ENCODE assay signal across 8 cellular contexts in genomic region chr1:26788836-26789611, GRCh38. TPM values are rescaled to one million over a fixed set of nuclear protein-coding genes. Genes with fewer than 3 reads are reported as not detected.
DNase-seq lines count a peak whose midpoint lies in the region; TF ChIP-seq lines count a peak whose summit lies in the region.

No MANE protein-coding gene starts in this region.

- peaks cover 23% of the 10 kb centered on the region for H3K79me1 ChIP-seq in trophoblast cell (ENCODE audit: low read length)

- TF ChIP-seq EP300 in tibial nerve (IDR thresholded peaks at IDR 0.05), result peak; percentile 64 to 83

- intact Hi-C loops in cardiac septum (cut with DNase I), result loop anchor here (1.0 to 2.0 kb wide), 3 partner anchors 66 to 186 kb away; no protein-coding TSS in a partner anchor

- no peak overlapping the region for H3K4ac ChIP-seq in trophoblast cell (ENCODE audit: low read depth, low read length)

- peak overlapping the region; percentile 43 for H3K14ac ChIP-seq in trophoblast cell (ENCODE audit: low read length)

- H2BK120ac ChIP-seq in trophoblast cell (ENCODE audit: insufficient read depth, low read length, poor library complexity), result peak overlapping the region; percentile 13

- WGBS in trophoblast cell (ENCODE audit: extremely low coverage, insufficient coverage, insufficient read length), result no CpG with 5 or more reads among the region's 19 CpGs
- 0 to 1% methylated on average over 19 of the region's 19 CpGs for WGBS in tibial nerve, 2 donors

- peak; percentile 82 for DNase-seq in NK-92 treated with Interleukin-12 subunit alpha and Interleukin-12 subunit beta, amount 100 ng/mL, for 24 hours (lab: John Stamatoyannopoulos, UW)
- DNase-seq in NK-92 (lab: John Stamatoyannopoulos, UW; ENCODE audit: unreplicated experiment) (no peak), NCI-H1105 (lab: John Stamatoyannopoulos, UW) (peak; percentile 85), SW 1271 (lab: John Stamatoyannopoulos, UW) (peak; percentile 55 to 75), adipocyte (ENCODE audit: low read depth) (peak; percentile 97), cardiac septum (ENCODE audit: low spot score) (peak; percentile 95), trophoblast cell (peak; percentile 85 to 95), tibial nerve (ENCODE audit: low spot score in 2 of 2) (peak; percentile 66 to 83)

- H3K4me2 ChIP-seq in trophoblast cell (ENCODE audit: low read length), result peak overlapping the region; percentile 93

- H3K9me3 ChIP-seq in adipocyte (ENCODE audit: control insufficient read depth, low read length), result no peaks in the 10 kb centered on the region
- H3K9me3 ChIP-seq in trophoblast cell (ENCODE audit: insufficient read depth, low read depth, low read length), result no peaks in the 10 kb centered on the region
- no peaks in the 10 kb centered on the region for H3K9me3 ChIP-seq in tibial nerve

- H3K36me3 ChIP-seq in adipocyte (ENCODE audit: control insufficient read depth, insufficient read depth, low read length, severe bottlenecking) (peaks cover 3% of the 10 kb centered on the region), trophoblast cell (ENCODE audit: control insufficient read depth in 1 of 2, insufficient read depth in 2 of 2, low read length in 2 of 2) (peaks cover 1 to 3% of the 10 kb centered on the region in 2 experiments), tibial nerve (peaks cover 0 to 23% (median 0%) of the 10 kb centered on the region in 3 donors)

- peak overlapping the region; percentile 95 for H4K8ac ChIP-seq in trophoblast cell (ENCODE audit: low read depth, low read length)

- peak overlapping the region; percentile 54 for H4K12ac ChIP-seq in trophoblast cell (ENCODE audit: low read depth, low read length)

- H3K18ac ChIP-seq in trophoblast cell (ENCODE audit: low read length), result peak overlapping the region; percentile 54

- H3K4me3 ChIP-seq in adipocyte (ENCODE audit: low read length) (peak overlapping the region; percentile 90), trophoblast cell (ENCODE audit: low read depth, low read length) (no peak overlapping the region), tibial nerve (peak overlapping the region; percentile 79 to 84 (median 82))

- H2BK12ac ChIP-seq in trophoblast cell (ENCODE audit: low read length), result peak overlapping the region; percentile 17

- peak overlapping the region; percentile 53 for H2AK5ac ChIP-seq in trophoblast cell (ENCODE audit: low read length)

- H3K23ac ChIP-seq in trophoblast cell (ENCODE audit: low read length), result no peak overlapping the region

- TF ChIP-seq CTCF in tibial nerve (IDR thresholded peaks at IDR 0.05), result peak; percentile 89 to 98 (median 96)

- H4K91ac ChIP-seq in trophoblast cell (ENCODE audit: low read depth, low read length), result peak overlapping the region; percentile 65

- no peaks in the 10 kb centered on the region for H3K27me3 ChIP-seq in adipocyte (replicated peaks; ENCODE audit: control insufficient read depth, insufficient read depth, low read length)
- H3K27me3 ChIP-seq in trophoblast cell (ENCODE audit: insufficient read depth, low read length), result no peaks in the 10 kb centered on the region
- no peaks in the 10 kb centered on the region for H3K27me3 ChIP-seq in tibial nerve

- peak overlapping the region; percentile 20 for H2BK5ac ChIP-seq in trophoblast cell (ENCODE audit: low read depth, low read length, poor library complexity)

- H3K9ac ChIP-seq in adipocyte (ENCODE audit: low read length) (peak overlapping the region; percentile 99), trophoblast cell (ENCODE audit: low read length) (peak overlapping the region; percentile 20)

- peaks cover 9% of the 10 kb centered on the region for H3K79me2 ChIP-seq in trophoblast cell (ENCODE audit: control insufficient read depth, insufficient read depth, low read length, poor library complexity)

- peak in 1 of 2 donors; percentile 47 for TF ChIP-seq POLR2A in tibial nerve (IDR thresholded peaks at IDR 0.05)

- H2AFZ ChIP-seq in trophoblast cell (ENCODE audit: insufficient read depth, low read length, poor library complexity), result no peak overlapping the region

- peaks cover 69% of the 10 kb centered on the region for H3K4me1 ChIP-seq in adipocyte (ENCODE audit: control insufficient read depth, insufficient read depth, low read length)
- peaks cover 24 to 31% of the 10 kb centered on the region in 2 experiments for H3K4me1 ChIP-seq in trophoblast cell (ENCODE audit: control insufficient read depth in 1 of 2, insufficient read depth in 2 of 2, low read length in 2 of 2)
- H3K4me1 ChIP-seq in tibial nerve, result peaks cover 7 to 49% (median 37%) of the 10 kb centered on the region in 4 donors

- peak overlapping the region; percentile 99 for H3K27ac ChIP-seq in trophoblast cell (ENCODE audit: low read depth, low read length)
- peak overlapping the region; percentile 96 to 100 (median 98) for H3K27ac ChIP-seq in tibial nerve

RNA-seq across cellular contexts. Expression of gene PIGV, which starts 1.3 kb away (rescaled TPM):
- total RNA-seq in cardiac septum (3.9 TPM), tibial nerve (10 to 100 TPM in 3 of 4 donors, 1 to 10 TPM in 1; 9.3 to 22.2 (median 17.6) TPM)
- polyA plus RNA-seq in trophoblast cell (2013), result 6.1 and 6.5 TPM in 2 replicates

RNA-seq across cellular contexts. Expression of gene ZDHHC18, which starts 37.5 kb away (rescaled TPM):
- total RNA-seq in cardiac septum (13.0 TPM), tibial nerve (10 to 100 TPM in 2 of 4 donors, 1 to 10 TPM in 2; 9.2 to 13.5 (median 10.0) TPM)
- 33.2 and 34.4 TPM in 2 replicates for polyA plus RNA-seq in trophoblast cell (2013)
